Comparison of ENCODE assay signal across 8 cellular contexts in genomic region chr9:121269030-121269887, GRCh38. TPM values are rescaled to one million over a fixed set of nuclear protein-coding genes. Genes with fewer than 3 reads are reported as not detected.
DNase-seq lines count a peak whose midpoint lies in the region; ATAC-seq and TF ChIP-seq lines count a peak whose summit lies in the region.

No MANE protein-coding gene starts in this region.

- no peak for DNase-seq in stimulated activated naive CD8-positive, alpha-beta T cell treated with anti-CD3 and anti-CD28 coated beads, Interleukin-15, Interleukin-2, amounts not matched to agents 100 U/mL and 50 U/mL, for 24 hours
- DNase-seq in smooth muscle cell (lab: John Stamatoyannopoulos, UW; ENCODE audit: unreplicated experiment) (no peak), retina (no peak), SKM-1 (lab: John Stamatoyannopoulos, UW; ENCODE audit: unreplicated experiment) (no peak)
- no peak for DNase-seq in activated effector memory CD4-positive, alpha-beta T cell treated with Interleukin-2 at 50 U/mL for 16 hours

- H3K4me3 ChIP-seq in iPS-18a (ENCODE audit: low read length) = peak overlapping the region; percentile 71
- peak overlapping the region; percentile 93 for H3K4me3 ChIP-seq in smooth muscle cell

- peaks cover 45% of the 10 kb centered on the region for H3F3A ChIP-seq in smooth muscle cell (ENCODE audit: low read depth)

- H3K36me3 Mint-ChIP-seq in stimulated activated naive CD8-positive, alpha-beta T cell treated with anti-CD3 and anti-CD28 coated beads, Interleukin-15, Interleukin-2, amounts not matched to agents 100 ng/mL and 50 ng/mL, for 24 hours (ENCODE audit: low read depth) = no peaks in the 10 kb centered on the region

- H2AFZ ChIP-seq in smooth muscle cell (ENCODE audit: low read depth) = no peak overlapping the region

- no peak for ATAC-seq in stimulated activated naive CD8-positive, alpha-beta T cell treated with anti-CD3 and anti-CD28 coated beads, Interleukin-15, Interleukin-2, amounts not matched to agents 100 U/mL and 50 U/mL, for 24 hours

- H3K9ac ChIP-seq in iPS-18a (ENCODE audit: low read length) = peak overlapping the region; percentile 48
- peak overlapping the region; percentile 66 for H3K9ac ChIP-seq in smooth muscle cell (ENCODE audit: low read depth)

- peaks cover 22% of the 10 kb centered on the region for H3K27me3 Mint-ChIP-seq in stimulated activated naive CD8-positive, alpha-beta T cell treated with anti-CD3 and anti-CD28 coated beads, Interleukin-15, Interleukin-2, amounts not matched to agents 100 ng/mL and 50 ng/mL, for 24 hours

- H3K9me3 Mint-ChIP-seq in stimulated activated naive CD8-positive, alpha-beta T cell treated with anti-CD3 and anti-CD28 coated beads, Interleukin-15, Interleukin-2, amounts not matched to agents 100 ng/mL and 50 ng/mL, for 24 hours = no peaks in the 10 kb centered on the region

- H3K9me3 ChIP-seq in iPS-18a (ENCODE audit: control insufficient read depth, low read depth, low read length) (no peaks in the 10 kb centered on the region), smooth muscle cell (replicated peaks; ENCODE audit: low read depth) (no peaks in the 10 kb centered on the region)

- no peak for TF ChIP-seq CTCF in smooth muscle cell (IDR thresholded peaks at IDR 0.05; ENCODE audit: borderline replicate concordance, insufficient read depth, poor library complexity, severe bottlenecking)

- H3K4me1 ChIP-seq in iPS-18a (ENCODE audit: control insufficient read depth, low read depth, low read length) (peaks cover 29% of the 10 kb centered on the region), smooth muscle cell (ENCODE audit: low read depth) (peaks cover 34% of the 10 kb centered on the region)

- H3K4me2 ChIP-seq in smooth muscle cell = peak overlapping the region; percentile 95

- peaks cover 50% of the 10 kb centered on the region for H3K79me2 ChIP-seq in smooth muscle cell (ENCODE audit: low read depth)

- H3K27me3 ChIP-seq in iPS-18a (ENCODE audit: control insufficient read depth, insufficient read depth, low read length) (peaks cover 37% of the 10 kb centered on the region), smooth muscle cell (ENCODE audit: low read depth) (no peaks in the 10 kb centered on the region)

- no peaks in the 10 kb centered on the region for H3K36me3 ChIP-seq in iPS-18a (ENCODE audit: control insufficient read depth, low read depth, low read length)
- H3K36me3 ChIP-seq in smooth muscle cell (ENCODE audit: low read depth) = no peaks in the 10 kb centered on the region

- H3K27ac ChIP-seq in angular gyrus (ENCODE audit: low read depth, low read length) = peak overlapping the region; percentile 89
- no peak overlapping the region for H3K27ac ChIP-seq in iPS-18a (ENCODE audit: low read length)
- H3K27ac ChIP-seq in smooth muscle cell (ENCODE audit: low read depth) = peak overlapping the region; percentile 93

- H3K4me1 Mint-ChIP-seq in stimulated activated naive CD8-positive, alpha-beta T cell treated with anti-CD3 and anti-CD28 coated beads, Interleukin-15, Interleukin-2, amounts not matched to agents 100 ng/mL and 50 ng/mL, for 24 hours (ENCODE audit: low read depth) = peaks cover 21% of the 10 kb centered on the region

- H3K27ac Mint-ChIP-seq in stimulated activated naive CD8-positive, alpha-beta T cell treated with anti-CD3 and anti-CD28 coated beads, Interleukin-15, Interleukin-2, amounts not matched to agents 100 ng/mL and 50 ng/mL, for 24 hours = no peak overlapping the region

- peak overlapping the region; percentile 80 for H3K4me3 Mint-ChIP-seq in stimulated activated naive CD8-positive, alpha-beta T cell treated with anti-CD3 and anti-CD28 coated beads, Interleukin-15, Interleukin-2, amounts not matched to agents 100 ng/mL and 50 ng/mL, for 24 hours

- peaks cover 31% of the 10 kb centered on the region for H4K20me1 ChIP-seq in smooth muscle cell (ENCODE audit: low read depth)

- WGBS in smooth muscle cell (ENCODE audit: low lambda C conversion rate) = 5% methylated on average over 15 of the region's 15 CpGs

RNA-seq across cellular contexts. Expression of gene GSN, which starts 1.3 kb away (rescaled TPM):
- 337 and 430 TPM in 2 replicates for total RNA-seq in smooth muscle cell
- polyA plus RNA-seq in smooth muscle cell = 529 and 685 TPM in 2 replicates
